21 cellular contexts compared by ENCODE assay signal in genomic region chr14:100891501-100892445, GRCh38. TPM values are rescaled to one million over a fixed set of nuclear protein-coding genes. Genes with fewer than 3 reads are reported as not detected.
A peak's percentile ranks its signal among the peaks of the same experiment; 100 is the strongest.
DNase-seq lines count a peak whose midpoint lies in the region; ATAC-seq and TF ChIP-seq lines count a peak whose summit lies in the region.
"Had no signal": no experiment of that assay in that cellular context is flagged by ENCODE, and none has a peak within 500 bp of the region (broad histone marks: within the 10 kb centered on the region; RNA-seq: fewer than 3 reads in every experiment).

No MANE protein-coding gene starts in this region.

- H3T11ph ChIP-seq in H9 (ENCODE audit: low read length), result no peak overlapping the region

- ATAC-seq in WTC11, result no peak
- ATAC-seq: stimulated activated naive B cell treated with anti-CD40 and anti-IgM and Interleukin-4, amounts not matched to agents 10 μg/mL and 1 μg/mL and 100 μg/mL, for 72 hours had no signal

- DNase-seq in H9 (peak; percentile 20), WTC11 (ENCODE audit: low spot score) (peak; percentile 3), mesothelial cell of epicardium (ENCODE audit: low spot score in 2 of 2, unreplicated experiment in 2 of 2) (peak; percentile 3 to 26), spleen (peak; percentile 47), iPS-NIHi11 (ENCODE audit: low spot score) (no peak), immature natural killer cell (no peak), colonic mucosa (no peak)
- DNase-seq: activated CD4-positive, alpha-beta T cell treated with anti-CD3 and anti-CD28 coated beads, Interleukin-2, amount 10 ng/mL, durations not matched to agents 24 days and 14 days; activated naive CD4-positive, alpha-beta T cell treated with Interleukin-2 at 50 U/mL for 16 hours; cerebellar nuclear complex; DND-41; effector CD8-positive, alpha-beta T cell; foreskin melanocyte; kidney glomerular epithelial cell; NCI-H187; NCI-H345; SIG-M5; stimulated activated naive B cell treated with anti-CD40 and anti-IgM and Interleukin-4, amounts not matched to agents 10 μg/mL and 1 μg/mL and 100 μg/mL, for 72 hours had no signal

- intact Hi-C loops in spleen (cut with DNase I; ENCODE audit: low total_unique reads), result no loop called here
- intact Hi-C loops in colonic mucosa (cut with DNase I), result no loop called here

- H3K27me3 ChIP-seq in H9 (ENCODE audit: insufficient read depth, low read length) (no peaks in the 10 kb centered on the region), spleen (replicated peaks in 1 of 7) (peaks cover 0 to 14% (median 0%) of the 10 kb centered on the region in 7 donors), colonic mucosa (no peaks in the 10 kb centered on the region)

- H3K27me3 Mint-ChIP-seq in H9 (ENCODE audit: low read depth) (no peaks in the 10 kb centered on the region; the same call in 1 of the 2 replicates), WTC11 (ENCODE audit: low read depth) (no peaks in the 10 kb centered on the region), mesothelial cell of epicardium (ENCODE audit: low read depth) (peaks cover 3% of the 10 kb centered on the region), immature natural killer cell (ENCODE audit: low read depth in 3 of 3) (peaks cover 7 to 9% (median 7%) of the 10 kb centered on the region in 3 donors)

- H3K4me3 ChIP-seq in spleen (no peak overlapping the region), colonic mucosa (no peak overlapping the region)
- H3K4me3 ChIP-seq: tibial artery had no signal

- H4K20me1 ChIP-seq in H9 (ENCODE audit: control insufficient read depth, insufficient read depth, insufficient read length), result no peaks in the 10 kb centered on the region

- no peak overlapping the region for H2AK5ac ChIP-seq in H9 (ENCODE audit: insufficient read length, low read length)

- no peak overlapping the region for H2BK5ac ChIP-seq in H9 (ENCODE audit: insufficient read length, low read length)

- H3K4me1 ChIP-seq in H9 (ENCODE audit: insufficient read depth, low read length) (peaks cover 4% of the 10 kb centered on the region; the same call in 1 of the 2 replicates), spleen (peaks cover 0 to 4% (median 0%) of the 10 kb centered on the region in 6 donors), colonic mucosa (no peaks in the 10 kb centered on the region)
- H3K4me1 ChIP-seq: tibial artery had no signal

- TF ChIP-seq POLR2A in spleen (IDR thresholded peaks at IDR 0.05), result no peak

- H3K23me2 ChIP-seq in H9 (ENCODE audit: insufficient read length, low read depth, low read length, poor library complexity, severe bottlenecking), result no peaks in the 10 kb centered on the region

- H3K4ac ChIP-seq in H9 (ENCODE audit: low read depth, low read length), result no peak overlapping the region

- no peak overlapping the region for H3K56ac ChIP-seq in H9 (ENCODE audit: insufficient read length, low read depth, low read length)

- no peak overlapping the region for H2BK20ac ChIP-seq in H9 (ENCODE audit: low read depth, low read length, poor library complexity, severe bottlenecking)

- no peak overlapping the region for H3K23ac ChIP-seq in H9 (ENCODE audit: insufficient read length, low read depth, low read length)

- no peak overlapping the region for H4K8ac ChIP-seq in H9 (replicated peaks; ENCODE audit: insufficient read length, low read depth, low read length)

- no peak overlapping the region for H2BK12ac ChIP-seq in H9 (ENCODE audit: insufficient read length, low read depth, low read length)

- H4K5ac ChIP-seq in H9 (ENCODE audit: insufficient read length, low read depth, low read length), result no peak overlapping the region

- H3K9me3 Mint-ChIP-seq in H9 (no peaks in the 10 kb centered on the region), WTC11 (no peaks in the 10 kb centered on the region), mesothelial cell of epicardium (no peaks in the 10 kb centered on the region), immature natural killer cell (peaks cover 0 to 1% (median 0%) of the 10 kb centered on the region in 6 donors)
- H3K9me3 Mint-ChIP-seq: activated CD4-positive, alpha-beta T cell treated with anti-CD3 and anti-CD28 coated beads, Interleukin-2, amount 10 ng/mL, durations not matched to agents 24 days and 14 days; stimulated activated naive B cell treated with anti-CD40 and anti-IgM and Interleukin-4, amounts not matched to agents 10 μg/mL and 1 μg/mL and 100 μg/mL, for 72 hours had no signal

- H2BK15ac ChIP-seq in H9 (ENCODE audit: low read depth, low read length), result no peak overlapping the region

- no CpG with 5 or more reads among the region's 13 CpGs for WGBS in H9 (ENCODE audit: extremely low coverage, insufficient read length, low lambda C conversion rate)
- 84 to 99% (median 92%) methylated on average over 5 to 13 of the region's 13 CpGs for WGBS in spleen, 5 donors

- peaks cover 8 to 19% of the 10 kb centered on the region in 2 experiments for H3K4me1 Mint-ChIP-seq in H9
- peaks cover 19% of the 10 kb centered on the region for H3K4me1 Mint-ChIP-seq in WTC11
- peaks cover 31% of the 10 kb centered on the region for H3K4me1 Mint-ChIP-seq in mesothelial cell of epicardium
- H3K4me1 Mint-ChIP-seq in immature natural killer cell, result no peaks in the 10 kb centered on the region
- H3K4me1 Mint-ChIP-seq: activated CD4-positive, alpha-beta T cell treated with anti-CD3 and anti-CD28 coated beads, Interleukin-2, amount 10 ng/mL, durations not matched to agents 24 days and 14 days; stimulated activated naive B cell treated with anti-CD40 and anti-IgM and Interleukin-4, amounts not matched to agents 10 μg/mL and 1 μg/mL and 100 μg/mL, for 72 hours had no signal

- H3K4me3 Mint-ChIP-seq in H9 (no peak overlapping the region), WTC11 (no peak overlapping the region), mesothelial cell of epicardium (no peak overlapping the region), immature natural killer cell (no peak overlapping the region)
- H3K4me3 Mint-ChIP-seq: activated CD4-positive, alpha-beta T cell treated with anti-CD3 and anti-CD28 coated beads, Interleukin-2, amount 10 ng/mL, durations not matched to agents 24 days and 14 days; stimulated activated naive B cell treated with anti-CD40 and anti-IgM and Interleukin-4, amounts not matched to agents 10 μg/mL and 1 μg/mL and 100 μg/mL, for 72 hours had no signal

- H3K27ac ChIP-seq in H9 (ENCODE audit: insufficient read length, low read depth, low read length) (no peak overlapping the region), spleen (no peak overlapping the region), colonic mucosa (no peak overlapping the region)
- H3K27ac ChIP-seq: tibial artery had no signal

- H3K9ac ChIP-seq in H9 (ENCODE audit: extremely low read depth, insufficient read length, low read length) (no peak overlapping the region), colonic mucosa (ENCODE audit: low read depth in 2 of 2, low read length in 2 of 2) (no peak overlapping the region)

- H3K79me2 ChIP-seq in H9 (ENCODE audit: insufficient read depth, low read length), result no peaks in the 10 kb centered on the region

- no peak overlapping the region for H4K91ac ChIP-seq in H9 (ENCODE audit: insufficient read length, low read depth, low read length)

- no peak overlapping the region for H3K4me2 ChIP-seq in H9 (ENCODE audit: insufficient read depth, insufficient read length, low read length)

- H2BK120ac ChIP-seq in H9 (ENCODE audit: low read depth, low read length, poor library complexity, severe bottlenecking), result no peak overlapping the region

- no peak for TF ChIP-seq CTCF in H9 (conservative IDR thresholded peaks at IDR 0.05)
- no peak for TF ChIP-seq CTCF in WTC11 (IDR thresholded peaks at IDR 0.05)
- no peak for TF ChIP-seq CTCF in mesothelial cell of epicardium (IDR thresholded peaks at IDR 0.05; ENCODE audit: unreplicated experiment)
- no peak for TF ChIP-seq CTCF in spleen (IDR thresholded peaks at IDR 0.05 in 8 of 11, conservative IDR thresholded peaks at IDR 0.05 in 3 of 11)
- no peak for TF ChIP-seq CTCF in colonic mucosa (IDR thresholded peaks at IDR 0.05)

- no peaks in the 10 kb centered on the region; a peak in 2 of 7 replicates for H3K36me3 Mint-ChIP-seq in H9 (ENCODE audit: insufficient read depth in 1 of 3, low read depth in 3 of 3)
- peaks cover 31% of the 10 kb centered on the region for H3K36me3 Mint-ChIP-seq in WTC11
- no peaks in the 10 kb centered on the region for H3K36me3 Mint-ChIP-seq in mesothelial cell of epicardium
- H3K36me3 Mint-ChIP-seq in immature natural killer cell, result no peaks in the 10 kb centered on the region
- H3K36me3 Mint-ChIP-seq: stimulated activated naive B cell treated with anti-CD40 and anti-IgM and Interleukin-4, amounts not matched to agents 10 μg/mL and 1 μg/mL and 100 μg/mL, for 72 hours had no signal

- no peaks in the 10 kb centered on the region for H3K79me1 ChIP-seq in H9 (ENCODE audit: insufficient read depth, low read depth, low read length, poor library complexity, severe bottlenecking)

- H2AFZ ChIP-seq in H9 (ENCODE audit: low read length), result no peak overlapping the region

- no peak overlapping the region for H3K18ac ChIP-seq in H9 (ENCODE audit: insufficient read length, low read depth, low read length)

- H3K27ac Mint-ChIP-seq in H9, result no peak overlapping the region
- no peak overlapping the region for H3K27ac Mint-ChIP-seq in WTC11
- no peak overlapping the region for H3K27ac Mint-ChIP-seq in mesothelial cell of epicardium
- H3K27ac Mint-ChIP-seq in immature natural killer cell, result no peak overlapping the region
- H3K27ac Mint-ChIP-seq: activated CD4-positive, alpha-beta T cell treated with anti-CD3 and anti-CD28 coated beads, Interleukin-2, amount 10 ng/mL, durations not matched to agents 24 days and 14 days; stimulated activated naive B cell treated with anti-CD40 and anti-IgM and Interleukin-4, amounts not matched to agents 10 μg/mL and 1 μg/mL and 100 μg/mL, for 72 hours had no signal

- POLR2A ChIA-PET in WTC11 (lab: Charles Lee), result interaction anchor here (0.5 kb wide), 1 partner anchor 238 kb away, joined by 6 read pairs; no protein-coding TSS in a partner anchor

- H3K36me3 ChIP-seq in spleen, result no peaks in the 10 kb centered on the region
- no peaks in the 10 kb centered on the region for H3K36me3 ChIP-seq in colonic mucosa
- H3K36me3 ChIP-seq: tibial artery had no signal

- CTCF ChIA-PET in WTC11 (lab: Charles Lee), result interaction anchor here (1.4 to 1.9 kb wide), 2 partner anchors 41 to 182 kb away, joined by 4 read pairs; no protein-coding TSS in a partner anchor

- no peaks in the 10 kb centered on the region for H3K9me3 ChIP-seq in H9 (ENCODE audit: control insufficient read depth, low read depth, low read length)
- no peaks in the 10 kb centered on the region for H3K9me3 ChIP-seq in spleen
- H3K9me3 ChIP-seq in colonic mucosa, result no peaks in the 10 kb centered on the region
- H3K9me3 ChIP-seq: tibial artery had no signal

- no peak overlapping the region for H3K14ac ChIP-seq in H9 (ENCODE audit: insufficient read depth, low read length)

RNA-seq across cellular contexts. Expression of gene RTL1, which starts 11.7 kb away (rescaled TPM):
- not detected in 2 replicates for total RNA-seq in H9 (2021)
- 0.05 to 0.07 TPM in 2 of 3 replicates, not detected in the other for total RNA-seq in WTC11 (2021)
- total RNA-seq in mesothelial cell of epicardium, result 8.8 to 9.4 TPM (median 9.3 TPM) in 3 replicates
- total RNA-seq in spleen, result not detected
- polyA plus RNA-seq in spleen, result under 1 TPM in 1 of 3 donors, not detected in 2; under 0.01 TPM
- polyA plus RNA-seq in immature natural killer cell, result not detected
- total RNA-seq in colonic mucosa, result not detected
- total RNA-seq: activated CD4-positive, alpha-beta T cell treated with anti-CD3 and anti-CD28 coated beads, Interleukin-2, amount 10 ng/mL, durations not matched to agents 24 days and 14 days; H1; mononuclear cell had no signal
- polyA plus RNA-seq: H1 had no signal

Comparison
In these comparisons a context has a peak if more than half of its experiments do, and no peak if none do; other contexts are left out.
1. DNase-seq: peak in H9 (single experiment), WTC11 (single experiment), mesothelial cell of epicardium (2 of 2) and spleen (single experiment); none in iPS-NIHi11 (single experiment), immature natural killer cell (0 of 3) and colonic mucosa (single experiment).